Comparison of ENCODE assay signal across 8 cellular contexts in the genomic region with DNA sequence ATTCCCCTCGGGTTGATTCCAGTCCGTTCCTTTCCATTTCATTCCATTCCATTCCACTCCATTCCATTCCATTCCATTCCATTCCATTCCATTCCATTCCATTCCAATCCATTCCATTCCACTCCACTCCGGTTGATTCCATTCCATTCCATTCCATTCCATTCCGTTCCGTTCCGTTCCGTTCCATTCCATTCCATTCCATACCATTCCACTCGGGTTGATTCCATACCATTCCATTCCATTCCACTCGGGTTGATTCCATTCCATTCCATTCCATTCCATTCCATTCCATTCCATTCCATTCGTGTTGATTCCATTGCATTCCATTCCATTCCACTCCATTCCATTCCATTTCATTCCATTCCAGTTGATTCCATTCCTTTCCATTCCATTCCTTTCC.
DNase-seq lines count a peak whose midpoint lies in the region; ATAC-seq and TF ChIP-seq lines count a peak whose summit lies in the region.
"Not testable (repeated sequence)": the region's sequence is repeated elsewhere in the genome, so short reads cannot be mapped to it uniquely, and the experiment has no call there.

No MANE protein-coding gene starts in this region.

- H3K27ac ChIP-seq in RWPE2 (ENCODE audit: poor library complexity, severe bottlenecking); naive thymus-derived CD4-positive, alpha-beta T cell (ENCODE audit: low read depth, low read length): not testable (repeated sequence)

- H3K4me1 ChIP-seq in RWPE2 (ENCODE audit: insufficient read depth, poor library complexity, severe bottlenecking); naive thymus-derived CD4-positive, alpha-beta T cell (ENCODE audit: control insufficient read depth in 2 of 2, insufficient read depth in 2 of 2, low read length in 2 of 2): not testable (repeated sequence)

- not testable (repeated sequence) for H3K9me3 ChIP-seq in RWPE2 (ENCODE audit: severe bottlenecking)
- H3K9me3 ChIP-seq in naive thymus-derived CD4-positive, alpha-beta T cell (ENCODE audit: control insufficient read depth in 2 of 3, low read length in 3 of 3), result peaks cover 0 to 40% (median 5%) of the 10 kb centered on the region in 3 experiments

- peaks cover 43% of the 10 kb centered on the region for H3K27me3 Mint-ChIP-seq in endothelial cell (ENCODE audit: unreplicated experiment)
- not testable (repeated sequence) for H3K27me3 Mint-ChIP-seq in naive thymus-derived CD4-positive, alpha-beta T cell

- peaks cover 56% of the 10 kb centered on the region for H3K36me3 Mint-ChIP-seq in endothelial cell (ENCODE audit: low read depth, unreplicated experiment)
- peaks cover 47 to 79% (median 69%) of the 10 kb centered on the region in 5 donors for H3K36me3 Mint-ChIP-seq in naive thymus-derived CD4-positive, alpha-beta T cell

- intact Hi-C loops in naive thymus-derived CD4-positive, alpha-beta T cell (cut with micrococcal nuclease), result not testable (repeated sequence)

- not testable (repeated sequence) for TF ChIP-seq CTCF in RWPE2 (IDR thresholded peaks at IDR 0.05; ENCODE audit: poor library complexity, severe bottlenecking); endothelial cell (IDR thresholded peaks at IDR 0.05; ENCODE audit: unreplicated experiment)

- not testable (repeated sequence) for H3K4me3 ChIP-seq in RWPE2 (ENCODE audit: severe bottlenecking); naive thymus-derived CD4-positive, alpha-beta T cell (ENCODE audit: low read length)

- H3K36me3 ChIP-seq in RWPE2 (ENCODE audit: low read depth); naive thymus-derived CD4-positive, alpha-beta T cell (ENCODE audit: control insufficient read depth in 2 of 3, insufficient read depth in 3 of 3, low read length in 3 of 3): not testable (repeated sequence)

- CTCF ChIA-PET in naive thymus-derived CD4-positive, alpha-beta T cell (lab: Charles Lee), result not testable (repeated sequence)

- H3K27me3 ChIP-seq in RWPE2 (ENCODE audit: insufficient read depth, poor library complexity, severe bottlenecking); naive thymus-derived CD4-positive, alpha-beta T cell (ENCODE audit: control insufficient read depth in 2 of 2, insufficient read depth in 2 of 2, low read length in 2 of 2): not testable (repeated sequence)

- peak overlapping the region; percentile 0 for H3K27ac Mint-ChIP-seq in endothelial cell (ENCODE audit: unreplicated experiment)
- not testable (repeated sequence) for H3K27ac Mint-ChIP-seq in naive thymus-derived CD4-positive, alpha-beta T cell

- POLR2A ChIA-PET in naive thymus-derived CD4-positive, alpha-beta T cell (lab: Charles Lee), result not testable (repeated sequence)

- not testable (repeated sequence) for H3K4me1 Mint-ChIP-seq in endothelial cell (ENCODE audit: unreplicated experiment)
- H3K4me1 Mint-ChIP-seq in naive thymus-derived CD4-positive, alpha-beta T cell, result peaks cover 0 to 50% (median 0%) of the 10 kb centered on the region in 7 donors

- H3K9me3 Mint-ChIP-seq in endothelial cell (ENCODE audit: unreplicated experiment), result peaks cover 73% of the 10 kb centered on the region
- H3K9me3 Mint-ChIP-seq in naive thymus-derived CD4-positive, alpha-beta T cell, result peaks cover 35 to 98% (median 82%) of the 10 kb centered on the region in 11 donors

- peak overlapping the region; percentile 4 for H3K4me3 Mint-ChIP-seq in endothelial cell (ENCODE audit: unreplicated experiment)
- H3K4me3 Mint-ChIP-seq in naive thymus-derived CD4-positive, alpha-beta T cell, result peak overlapping the region in 2 of 10 donors; percentile 0 to 1

- DNase-seq in RWPE2 (ENCODE audit: low spot score) (peak; percentile 52), ureter (ENCODE audit: low spot score) (peak; percentile 51)
- DNase-seq in endothelial cell (ENCODE audit: low spot score); naive thymus-derived CD4-positive, alpha-beta T cell: not testable (repeated sequence)

- ATAC-seq in GM18858 (IDR thresholded peaks at IDR 0.05; ENCODE audit: unreplicated experiment), result peak; percentile 23
- peak; percentile 40 for ATAC-seq in GM21390 (IDR thresholded peaks at IDR 0.05; ENCODE audit: unreplicated experiment)
- ATAC-seq in HG02798 (IDR thresholded peaks at IDR 0.05; ENCODE audit: poor library complexity, unreplicated experiment), result peak; percentile 41
- ATAC-seq in HG03280 (IDR thresholded peaks at IDR 0.05; ENCODE audit: unreplicated experiment), result peak; percentile 35
- peak; percentile 43 for ATAC-seq in RWPE2 (ENCODE audit: low read depth)
- ATAC-seq in naive thymus-derived CD4-positive, alpha-beta T cell, result peak; percentile 70
